In the genomic region with DNA sequence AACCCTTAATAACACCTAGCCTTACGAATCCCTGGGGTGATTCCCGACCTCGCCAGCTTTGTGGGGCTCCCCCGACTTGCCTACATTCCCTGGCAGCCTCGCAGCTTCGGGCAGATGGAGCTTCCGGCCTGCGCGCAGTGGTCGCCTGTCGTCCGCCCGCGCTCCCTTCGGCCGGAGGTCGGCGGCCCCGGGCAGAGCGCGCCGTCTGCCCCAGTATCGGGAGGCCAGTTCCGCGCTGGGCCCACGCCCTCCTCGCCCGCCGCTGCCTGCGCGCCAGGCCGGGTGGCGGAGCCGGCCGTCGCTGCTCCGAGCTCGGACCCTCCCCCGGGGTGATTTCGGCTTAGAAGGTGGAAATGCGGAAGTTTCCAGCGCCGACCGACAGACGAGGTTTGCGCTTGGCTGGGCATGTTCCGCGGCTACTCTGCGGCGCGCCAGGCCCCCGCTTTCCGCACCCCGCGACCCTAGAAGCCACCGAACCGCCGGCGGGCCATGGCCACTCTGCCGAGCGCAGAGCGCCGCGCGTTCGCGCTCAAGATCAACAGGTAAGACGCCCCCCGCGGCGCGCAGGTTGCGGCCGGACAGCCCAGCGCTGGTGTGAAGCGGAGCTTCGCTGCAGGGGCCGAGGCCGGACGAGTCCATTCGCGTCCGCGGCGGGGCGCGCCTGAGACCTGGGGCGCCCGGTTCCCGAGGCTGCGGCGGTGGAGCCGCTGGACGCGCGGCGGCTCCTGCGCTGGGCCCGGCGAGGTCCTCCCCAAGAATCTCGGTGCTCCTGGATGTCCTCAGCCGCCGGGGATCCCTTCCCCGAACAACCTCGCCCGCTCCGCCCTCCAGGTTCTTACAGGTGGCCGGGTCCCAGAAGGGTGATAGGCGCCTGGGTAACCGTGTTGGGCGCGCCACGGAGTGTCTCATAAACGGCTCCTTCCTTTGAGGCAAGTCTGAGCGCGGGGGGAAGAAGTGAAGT, we compare ENCODE assay signal across 9 cellular contexts. TPM values are rescaled to one million over a fixed set of nuclear protein-coding genes. Genes with fewer than 3 reads are reported as not detected.
DNase-seq lines count a peak whose midpoint lies in the region; ATAC-seq and TF ChIP-seq lines count a peak whose summit lies in the region.
"Had no signal": no experiment of that assay in that cellular context is flagged by ENCODE, and none has a peak within 500 bp of the region (broad histone marks: within the 10 kb centered on the region; RNA-seq: fewer than 3 reads in every experiment).

A gene (plus strand): TSS at position 378 of the 961 bp plus-strand sequence. CDS start 112 bp downstream, at position 490.

- no peaks in the 10 kb centered on the region for H3K36me3 ChIP-seq in sigmoid colon

- ATAC-seq in GM18907 (IDR thresholded peaks at IDR 0.05; ENCODE audit: unreplicated experiment), result peak; percentile 87
- ATAC-seq in HG03139 (IDR thresholded peaks at IDR 0.05; ENCODE audit: unreplicated experiment), result peak; percentile 64
- ATAC-seq in left cardiac atrium, result peak; percentile 90 to 92

- intact Hi-C loops in left cardiac atrium (cut with DNase I) (no loop called here), sigmoid colon (cut with DNase I) (no loop called here)

- H3K27ac ChIP-seq in AG04450 (ENCODE audit: low read depth, low read length) (no peak within 1 kb of the TSS), sigmoid colon (peak within 1 kb of the TSS; percentile 66 to 92 (median 72))

- TF ChIP-seq EP300 in sigmoid colon (IDR thresholded peaks at IDR 0.05), result no peak

- TF ChIP-seq POLR2A in sigmoid colon (IDR thresholded peaks at IDR 0.05), result no peak

- POLR2A ChIA-PET in AG04450 (lab: Yijun Ruan, JAX), result no interaction called here

- H3K4me3 ChIP-seq in AG04450 (ENCODE audit: low read depth, low read length) (peak within 1 kb of the TSS; percentile 43), sigmoid colon (peak within 1 kb of the TSS; percentile 28 to 55 (median 50))

- WGBS in sigmoid colon, 2 donors, result 1% methylated on average over 116 of the region's 116 CpGs

- peaks cover 0 to 14% (median 5%) of the 10 kb centered on the region in 4 donors for H3K4me1 ChIP-seq in sigmoid colon

- TF ChIP-seq CTCF in AG04450 (IDR thresholded peaks at IDR 0.05; ENCODE audit: low read depth, low read length) (no peak), sigmoid colon (IDR thresholded peaks at IDR 0.05) (no peak)

- H3K9me3 ChIP-seq in AG04450 (ENCODE audit: control insufficient read depth, insufficient read depth, low read length) (no peaks in the 10 kb centered on the region), sigmoid colon (no peaks in the 10 kb centered on the region)

- CTCF ChIA-PET in AG04450 (lab: Charles Lee), result no interaction called here

- H3K27me3 ChIP-seq in AG04450 (ENCODE audit: control insufficient read depth, insufficient read depth, low read length) (peaks cover 19% of the 10 kb centered on the region), sigmoid colon (peaks cover 5 to 36% (median 30%) of the 10 kb centered on the region in 3 donors)

- DNase-seq in AG04450 (ENCODE audit: low read depth, low spot score), result no peak
- DNase-seq in RPMI8226, result peak; percentile 87
- peak in 3 of 4 experiments; percentile 5 to 49 (median 37) for DNase-seq in activated naive CD4-positive, alpha-beta T cell (lab: John Stamatoyannopoulos, UW)
- DNase-seq in left cardiac atrium, result peak; percentile 63
- peak; percentile 76 for DNase-seq in sigmoid colon
- no peak for DNase-seq in NCI-H226

RNA-seq across cellular contexts. Expression of the gene that starts here (rescaled TPM):
- 0.05 TPM in 1 of 2 replicates, not detected in the other for polyA plus RNA-seq in AG04450 (2011; rRNA removed)
- 0.35 TPM in 1 of 2 replicates, not detected in the other for polyA minus RNA-seq in AG04450 (2011; rRNA and poly(A)+ RNA removed)
- total RNA-seq in left cardiac atrium, result 10 to 100 TPM in 1 of 2 donors, 1 to 10 TPM in 1; 5.5 to 14.9 TPM
- 1 to 10 TPM; 4.2 to 9.5 (median 6.8) TPM for total RNA-seq in sigmoid colon
- polyA plus RNA-seq in sigmoid colon, result 10 to 100 TPM in 1 of 3 donors, 1 to 10 TPM in 2; 2.3 to 22.8 (median 2.4) TPM
- total RNA-seq: HT1080 had no signal

Comparison
In these comparisons a context has a peak if more than half of its experiments do, and no peak if none do; other contexts are left out.
1. DNase-seq: peak in RPMI8226 (single experiment), activated naive CD4-positive, alpha-beta T cell (3 of 4), left cardiac atrium (single experiment) and sigmoid colon (single experiment); none in AG04450 (single experiment) and NCI-H226 (single experiment).
2. Peak in every context shown above with its lines, with median percentiles within 50 percentile points of each other: ATAC-seq.